Comparison of ENCODE assay signal across 8 cellular contexts in the genomic region with DNA sequence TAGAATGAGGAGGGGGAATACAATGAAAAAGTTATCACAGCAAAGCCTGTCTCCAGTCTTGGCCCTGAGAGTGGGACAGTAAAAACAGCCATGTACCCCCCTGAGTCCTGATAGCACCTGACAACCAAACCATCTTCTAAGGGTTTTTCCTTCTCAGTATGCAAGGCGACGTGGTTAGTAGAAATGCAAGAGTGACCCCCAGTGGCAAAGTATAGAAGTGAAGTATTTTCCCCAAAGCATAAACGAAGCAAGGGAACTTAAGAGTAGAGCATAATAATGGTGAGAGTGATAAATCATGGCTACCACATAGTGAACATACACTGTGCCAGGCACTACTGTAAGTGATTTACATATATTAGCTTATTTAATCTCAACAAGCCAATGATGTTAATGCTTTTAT. TPM values are rescaled to one million over a fixed set of nuclear protein-coding genes. Genes with fewer than 3 reads are reported as not detected.
DNase-seq lines count a peak whose midpoint lies in the region; ATAC-seq and TF ChIP-seq lines count a peak whose summit lies in the region.

No MANE protein-coding gene starts in this region.

- no peaks in the 10 kb centered on the region for H3K9me2 ChIP-seq in neural cell (ENCODE audit: insufficient read depth, low read length)

- peak; percentile 72 for TF ChIP-seq CTCF in chondrocyte (IDR thresholded peaks at IDR 0.05)
- peak; percentile 67 for TF ChIP-seq CTCF in neural cell (IDR thresholded peaks at IDR 0.05; ENCODE audit: poor library complexity, severe bottlenecking)

- H3K79me2 ChIP-seq in neural cell (replicated peaks; ENCODE audit: insufficient read depth, low read length): no peaks in the 10 kb centered on the region

- H3K36me3 Mint-ChIP-seq in activated naive CD4-positive, alpha-beta T cell treated with anti-CD3 and anti-CD28 coated beads for 36 hours (ENCODE audit: low read depth): no peaks in the 10 kb centered on the region
- H3K36me3 Mint-ChIP-seq in chondrocyte (ENCODE audit: low read depth): no peaks in the 10 kb centered on the region

- no peaks in the 10 kb centered on the region for H3K27me3 Mint-ChIP-seq in activated naive CD4-positive, alpha-beta T cell treated with anti-CD3 and anti-CD28 coated beads for 36 hours (ENCODE audit: low read depth)
- peaks cover 6% of the 10 kb centered on the region for H3K27me3 Mint-ChIP-seq in chondrocyte (ENCODE audit: low read depth)

- no peak overlapping the region for H3K4me3 ChIP-seq in neural cell (ENCODE audit: low read length)

- no peaks in the 10 kb centered on the region for H4K20me1 ChIP-seq in neural cell (ENCODE audit: insufficient read depth)

- intact Hi-C loops in activated naive CD4-positive, alpha-beta T cell treated with anti-CD3 and anti-CD28 coated beads for 36 hours (cut with micrococcal nuclease): no loop called here

- no peaks in the 10 kb centered on the region for H3K27me3 ChIP-seq in neural cell (ENCODE audit: insufficient read depth, low read depth, low read length)

- H3K9me3 ChIP-seq in neural cell (ENCODE audit: low read length): no peaks in the 10 kb centered on the region

- CTCF ChIA-PET in activated naive CD4-positive, alpha-beta T cell treated with anti-CD3 and anti-CD28 coated beads for 36 hours (lab: Charles Lee): interaction anchor here (0.7 kb wide), 1 partner anchor 16 kb away, joined by 3 read pairs; no protein-coding TSS in a partner anchor

- H3K27ac ChIP-seq in neural cell (ENCODE audit: low read length): no peak overlapping the region

- H3K4me2 ChIP-seq in neural cell (ENCODE audit: low read length): no peak overlapping the region

- H2AFZ ChIP-seq in neural cell (ENCODE audit: low read depth, low read length): no peak overlapping the region

- H3K9ac ChIP-seq in neural cell (ENCODE audit: low read length): no peak overlapping the region

- no peak overlapping the region for H3K4me3 Mint-ChIP-seq in activated naive CD4-positive, alpha-beta T cell treated with anti-CD3 and anti-CD28 coated beads for 36 hours
- H3K4me3 Mint-ChIP-seq in chondrocyte (ENCODE audit: unreplicated experiment): no peak overlapping the region

- H3K9me3 Mint-ChIP-seq in activated naive CD4-positive, alpha-beta T cell treated with anti-CD3 and anti-CD28 coated beads for 36 hours: no peaks in the 10 kb centered on the region
- H3K9me3 Mint-ChIP-seq in chondrocyte (ENCODE audit: low read depth): peaks cover 4% of the 10 kb centered on the region

- H3K4me1 Mint-ChIP-seq in activated naive CD4-positive, alpha-beta T cell treated with anti-CD3 and anti-CD28 coated beads for 36 hours (ENCODE audit: low read depth): no peaks in the 10 kb centered on the region
- H3K4me1 Mint-ChIP-seq in chondrocyte (ENCODE audit: low read depth): no peaks in the 10 kb centered on the region

- no peak for TF ChIP-seq EP300 in neural cell (conservative IDR thresholded peaks at IDR 0.05; ENCODE audit: poor library complexity, severe bottlenecking)

- ATAC-seq in HG02571 (IDR thresholded peaks at IDR 0.05; ENCODE audit: unreplicated experiment) (peak; percentile 62), HG03025 (IDR thresholded peaks at IDR 0.05; ENCODE audit: low FRiP score, unreplicated experiment) (no peak)

- peak; percentile 4 for DNase-seq in activated naive CD4-positive, alpha-beta T cell treated with anti-CD3 and anti-CD28 coated beads for 36 hours
- DNase-seq in activated naive CD4-positive, alpha-beta T cell treated with anti-CD3 and anti-CD28 coated beads, Interleukin-2, amount 50 U/mL, for 16 hours: no peak
- DNase-seq in NCI-H2171 (lab: John Stamatoyannopoulos, UW): peak; percentile 4
- no peak for DNase-seq in chondrocyte (ENCODE audit: low spot score)
- DNase-seq in occipital lobe (lab: John Stamatoyannopoulos, UW): no peak

- no peaks in the 10 kb centered on the region for H3F3A ChIP-seq in neural cell (ENCODE audit: insufficient read depth, low read length, poor library complexity, severe bottlenecking)

- peak; percentile 71 for TF ChIP-seq RAD21 in neural cell (conservative IDR thresholded peaks at IDR 0.05)

- no peaks in the 10 kb centered on the region for H3K36me3 ChIP-seq in neural cell (ENCODE audit: insufficient read depth, low read length)

- H3K27ac Mint-ChIP-seq in activated naive CD4-positive, alpha-beta T cell treated with anti-CD3 and anti-CD28 coated beads for 36 hours: no peak overlapping the region
- H3K27ac Mint-ChIP-seq in chondrocyte (ENCODE audit: unreplicated experiment): no peak overlapping the region

TF ChIP-seq in neural cell, 6 proteins besides CTCF, POLR2A, EP300 and RAD21:
- TF ChIP-seq SMC3 (conservative IDR thresholded peaks at IDR 0.05; ENCODE audit: poor library complexity) (peak; percentile 65), POLR2AphosphoS5 (IDR thresholded peaks at IDR 0.05) (no peak), TAF1 (IDR thresholded peaks at IDR 0.05; ENCODE audit: low read depth) (no peak), EZH2 (IDR thresholded peaks at IDR 0.05; ENCODE audit: borderline replicate concordance, insufficient read depth, low read length, poor library complexity, severe bottlenecking) (no peak), MXI1 (conservative IDR thresholded peaks at IDR 0.05; ENCODE audit: poor library complexity, severe bottlenecking) (no peak)
- TF ChIP-seq, protein P1, sequence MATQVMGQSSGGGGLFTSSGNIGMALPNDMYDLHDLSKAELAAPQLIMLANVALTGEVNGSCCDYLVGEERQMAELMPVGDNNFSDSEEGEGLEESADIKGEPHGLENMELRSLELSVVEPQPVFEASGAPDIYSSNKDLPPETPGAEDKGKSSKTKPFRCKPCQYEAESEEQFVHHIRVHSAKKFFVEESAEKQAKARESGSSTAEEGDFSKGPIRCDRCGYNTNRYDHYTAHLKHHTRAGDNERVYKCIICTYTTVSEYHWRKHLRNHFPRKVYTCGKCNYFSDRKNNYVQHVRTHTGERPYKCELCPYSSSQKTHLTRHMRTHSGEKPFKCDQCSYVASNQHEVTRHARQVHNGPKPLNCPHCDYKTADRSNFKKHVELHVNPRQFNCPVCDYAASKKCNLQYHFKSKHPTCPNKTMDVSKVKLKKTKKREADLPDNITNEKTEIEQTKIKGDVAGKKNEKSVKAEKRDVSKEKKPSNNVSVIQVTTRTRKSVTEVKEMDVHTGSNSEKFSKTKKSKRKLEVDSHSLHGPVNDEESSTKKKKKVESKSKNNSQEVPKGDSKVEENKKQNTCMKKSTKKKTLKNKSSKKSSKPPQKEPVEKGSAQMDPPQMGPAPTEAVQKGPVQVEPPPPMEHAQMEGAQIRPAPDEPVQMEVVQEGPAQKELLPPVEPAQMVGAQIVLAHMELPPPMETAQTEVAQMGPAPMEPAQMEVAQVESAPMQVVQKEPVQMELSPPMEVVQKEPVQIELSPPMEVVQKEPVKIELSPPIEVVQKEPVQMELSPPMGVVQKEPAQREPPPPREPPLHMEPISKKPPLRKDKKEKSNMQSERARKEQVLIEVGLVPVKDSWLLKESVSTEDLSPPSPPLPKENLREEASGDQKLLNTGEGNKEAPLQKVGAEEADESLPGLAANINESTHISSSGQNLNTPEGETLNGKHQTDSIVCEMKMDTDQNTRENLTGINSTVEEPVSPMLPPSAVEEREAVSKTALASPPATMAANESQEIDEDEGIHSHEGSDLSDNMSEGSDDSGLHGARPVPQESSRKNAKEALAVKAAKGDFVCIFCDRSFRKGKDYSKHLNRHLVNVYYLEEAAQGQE (IDR thresholded peaks at IDR 0.05; ENCODE audit: borderline replicate concordance): no peak

RNA-seq across cellular contexts. Expression of a gene that starts 52.8 kb away (rescaled TPM):
- not detected for total RNA-seq in activated naive CD4-positive, alpha-beta T cell treated with anti-CD3 and anti-CD28 coated beads for 36 hours
- total RNA-seq in chondrocyte: not detected in 3 replicates
- polyA plus RNA-seq in neural cell: not detected in 2 replicates
- polyA minus RNA-seq in neural cell: not detected in 2 replicates
- not detected for total RNA-seq in occipital lobe

Comparison
In these comparisons a context has a peak if more than half of its experiments do, and no peak if none do; other contexts are left out.
1. DNase-seq: peak in activated naive CD4-positive, alpha-beta T cell treated with anti-CD3 and anti-CD28 coated beads for 36 hours (single experiment) and NCI-H2171 (single experiment); none in activated naive CD4-positive, alpha-beta T cell treated with anti-CD3 and anti-CD28 coated beads, Interleukin-2, amount 50 U/mL, for 16 hours (single experiment), chondrocyte (single experiment) and occipital lobe (single experiment).